In the genomic region with DNA sequence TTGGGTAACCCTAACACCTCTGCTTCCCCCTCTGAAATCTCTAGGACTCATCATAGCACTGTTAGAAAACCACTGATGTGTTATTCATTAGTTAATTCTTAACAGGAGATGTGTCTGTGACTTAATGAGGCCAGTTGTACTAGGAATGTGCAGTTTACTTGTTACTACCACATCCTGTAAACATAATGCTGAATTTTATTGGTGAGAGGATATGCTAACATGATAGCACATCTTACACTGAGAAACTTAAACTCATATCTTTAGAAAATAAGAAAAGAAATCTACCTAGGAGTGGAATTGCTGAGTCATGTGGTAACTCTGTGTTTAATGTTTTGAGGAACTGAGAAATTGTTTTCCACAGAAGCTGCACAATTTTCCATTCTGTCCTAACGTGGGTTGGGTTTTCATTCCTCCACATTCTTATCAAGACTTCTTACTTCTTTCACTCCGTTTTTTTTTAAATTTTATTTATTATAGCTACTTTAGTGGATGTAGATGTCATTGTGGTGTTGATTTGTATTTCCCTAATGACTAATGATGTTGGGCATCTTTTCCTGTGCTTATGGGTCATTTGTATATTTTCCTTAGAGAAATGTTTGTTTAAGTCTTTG, we compare ENCODE assay signal across 9 cellular contexts. TPM values are rescaled to one million over a fixed set of nuclear protein-coding genes. Genes with fewer than 3 reads are reported as not detected.
DNase-seq lines count a peak whose midpoint lies in the region; ATAC-seq and TF ChIP-seq lines count a peak whose summit lies in the region.
"Had no signal": no experiment of that assay in that cellular context is flagged by ENCODE, and none has a peak within 500 bp of the region (broad histone marks: within the 10 kb centered on the region; RNA-seq: fewer than 3 reads in every experiment).

No MANE protein-coding gene starts in this region.

- H3K27ac Mint-ChIP-seq in activated CD4-positive, alpha-beta T cell treated with anti-CD3 and anti-CD28 coated beads, Interleukin-2, amount 10 ng/mL, durations not matched to agents 24 days and 14 days = peak overlapping the region; percentile 86
- no peak overlapping the region for H3K27ac Mint-ChIP-seq in progenitor cell of endocrine pancreas

- peak overlapping the region; percentile 15 for H3K4me3 Mint-ChIP-seq in activated CD4-positive, alpha-beta T cell treated with anti-CD3 and anti-CD28 coated beads, Interleukin-2, amount 10 ng/mL, durations not matched to agents 24 days and 14 days
- H3K4me3 Mint-ChIP-seq in progenitor cell of endocrine pancreas (ENCODE audit: low read depth) = no peak overlapping the region

- no peak overlapping the region for H3K4me3 ChIP-seq in cardiac fibroblast (replicated peaks in 1 of 2; ENCODE audit: low read depth in 2 of 2, low read length in 2 of 2)
- H3K4me3 ChIP-seq: right lobe of liver had no signal

- no peaks in the 10 kb centered on the region for H3K27me3 Mint-ChIP-seq in activated CD4-positive, alpha-beta T cell treated with anti-CD3 and anti-CD28 coated beads, Interleukin-2, amount 10 ng/mL, durations not matched to agents 24 days and 14 days
- H3K27me3 Mint-ChIP-seq in progenitor cell of endocrine pancreas = no peaks in the 10 kb centered on the region

- peaks cover 38% of the 10 kb centered on the region for H3K36me3 Mint-ChIP-seq in activated CD4-positive, alpha-beta T cell treated with anti-CD3 and anti-CD28 coated beads, Interleukin-2, amount 10 ng/mL, durations not matched to agents 24 days and 14 days (ENCODE audit: low read depth)
- peaks cover 14% of the 10 kb centered on the region for H3K36me3 Mint-ChIP-seq in progenitor cell of endocrine pancreas (ENCODE audit: insufficient read depth)

- peaks cover 3% of the 10 kb centered on the region for H3K9me3 Mint-ChIP-seq in activated CD4-positive, alpha-beta T cell treated with anti-CD3 and anti-CD28 coated beads, Interleukin-2, amount 10 ng/mL, durations not matched to agents 24 days and 14 days
- H3K9me3 Mint-ChIP-seq in progenitor cell of endocrine pancreas (ENCODE audit: low read depth) = no peaks in the 10 kb centered on the region

- intact Hi-C loops in activated CD4-positive, alpha-beta T cell treated with anti-CD3 and anti-CD28 coated beads, Interleukin-2, amount 10 ng/mL, durations not matched to agents 24 days and 14 days (cut with micrococcal nuclease) = loop anchor here (1.0 kb wide), 1 partner anchor 31 kb away; no protein-coding TSS in a partner anchor

- ATAC-seq in HG03571 (IDR thresholded peaks at IDR 0.05; ENCODE audit: unreplicated experiment) = peak; percentile 57
- peak; percentile 85 for ATAC-seq in stimulated activated naive CD8-positive, alpha-beta T cell treated with anti-CD3 and anti-CD28 coated beads, Interleukin-15, Interleukin-2, amounts not matched to agents 100 U/mL and 50 U/mL, for 24 hours

- TF ChIP-seq CTCF in cardiac fibroblast (IDR thresholded peaks at IDR 0.05; ENCODE audit: low read depth, low read length) (no peak), progenitor cell of endocrine pancreas (IDR thresholded peaks at IDR 0.05; ENCODE audit: unreplicated experiment) (no peak)

- DNase-seq in activated CD4-positive, alpha-beta T cell treated with anti-CD3 and anti-CD28 coated beads, Interleukin-2, amount 10 ng/mL, durations not matched to agents 24 days and 14 days = no peak
- DNase-seq in activated CD4-positive, alpha-beta T cell treated with anti-CD3 and anti-CD28 coated beads, Interleukin-2, amount 50 U/mL, for 1 hour = no peak
- peak; percentile 58 to 60 for DNase-seq in cardiac fibroblast (ENCODE audit: low read depth in 2 of 2)
- DNase-seq in stimulated activated naive CD8-positive, alpha-beta T cell treated with anti-CD3 and anti-CD28 coated beads, Interleukin-15, Interleukin-2, amounts not matched to agents 100 U/mL and 50 U/mL, for 24 hours = no peak
- DNase-seq in HPDE6-E6E7 (ENCODE audit: extremely low spot score) = no peak
- no peak for DNase-seq in progenitor cell of endocrine pancreas (ENCODE audit: low spot score, unreplicated experiment)
- no peak for DNase-seq in amniotic stem cell (lab: John Stamatoyannopoulos, UW)
- DNase-seq: right lobe of liver had no signal

- peaks cover 27% of the 10 kb centered on the region for H3K4me1 Mint-ChIP-seq in activated CD4-positive, alpha-beta T cell treated with anti-CD3 and anti-CD28 coated beads, Interleukin-2, amount 10 ng/mL, durations not matched to agents 24 days and 14 days
- H3K4me1 Mint-ChIP-seq in progenitor cell of endocrine pancreas (ENCODE audit: low read depth) = no peaks in the 10 kb centered on the region

RNA-seq across cellular contexts. Expression of a gene that starts 33.7 kb away (rescaled TPM):
- 56.4 and 65.4 TPM in 2 replicates for total RNA-seq in activated CD4-positive, alpha-beta T cell treated with anti-CD3 and anti-CD28 coated beads, Interleukin-2, amount 10 ng/mL, durations not matched to agents 24 days and 14 days
- total RNA-seq in progenitor cell of endocrine pancreas = 50.1 and 59.6 TPM in 2 replicates

RNA-seq across cellular contexts. Expression of a gene that starts 34.1 kb away (rescaled TPM):
- 20.7 and 20.9 TPM in 2 replicates for total RNA-seq in activated CD4-positive, alpha-beta T cell treated with anti-CD3 and anti-CD28 coated beads, Interleukin-2, amount 10 ng/mL, durations not matched to agents 24 days and 14 days
- 12.3 and 13.9 TPM in 2 replicates for total RNA-seq in progenitor cell of endocrine pancreas

RNA-seq across cellular contexts. Expression of a gene that starts 36.2 kb away (rescaled TPM):
- 15.0 and 19.9 TPM in 2 replicates for total RNA-seq in activated CD4-positive, alpha-beta T cell treated with anti-CD3 and anti-CD28 coated beads, Interleukin-2, amount 10 ng/mL, durations not matched to agents 24 days and 14 days
- 19.8 and 20.1 TPM in 2 replicates for total RNA-seq in progenitor cell of endocrine pancreas

Comparison
In these comparisons a context has a peak if more than half of its experiments do, and no peak if none do; other contexts are left out.
1. DNase-seq: peak in cardiac fibroblast (2 of 2); none in activated CD4-positive, alpha-beta T cell treated with anti-CD3 and anti-CD28 coated beads, Interleukin-2, amount 10 ng/mL, durations not matched to agents 24 days and 14 days (single experiment), activated CD4-positive, alpha-beta T cell treated with anti-CD3 and anti-CD28 coated beads, Interleukin-2, amount 50 U/mL, for 1 hour (single experiment), stimulated activated naive CD8-positive, alpha-beta T cell treated with anti-CD3 and anti-CD28 coated beads, Interleukin-15, Interleukin-2, amounts not matched to agents 100 U/mL and 50 U/mL, for 24 hours (single experiment), HPDE6-E6E7 (single experiment), progenitor cell of endocrine pancreas (single experiment) and amniotic stem cell (single experiment).